In the genomic region with DNA sequence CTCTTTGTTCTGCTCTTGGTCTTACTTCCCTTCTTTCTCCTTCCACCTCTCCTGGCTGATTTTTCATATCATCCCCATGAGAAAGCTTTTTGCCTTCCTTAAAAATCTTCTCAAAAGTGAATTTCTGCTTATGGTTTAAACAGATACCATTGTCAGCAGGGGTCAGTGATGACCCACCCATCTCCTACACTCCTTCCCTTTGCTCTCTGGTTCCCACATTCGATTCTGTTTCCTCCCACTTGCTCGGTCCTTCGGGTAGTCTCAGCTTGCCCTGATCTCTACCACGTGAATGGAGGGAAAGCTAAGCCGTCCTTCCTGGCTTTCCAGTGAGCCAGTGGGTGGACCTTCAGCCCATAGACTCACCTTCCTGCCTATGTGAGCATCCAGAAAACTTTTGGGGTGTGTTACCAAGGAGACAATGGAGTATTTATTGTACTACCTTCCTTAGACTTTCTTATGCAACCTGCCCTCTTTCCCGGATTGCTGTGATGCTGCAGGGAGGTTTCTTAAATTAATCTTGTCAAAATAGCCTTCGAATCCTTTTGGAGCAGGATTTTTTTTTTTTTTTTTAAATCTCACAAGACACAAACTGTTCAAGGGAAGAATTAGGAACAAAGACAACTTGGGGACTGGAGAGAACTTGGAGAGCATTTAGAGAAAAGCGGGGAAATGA, we compare ENCODE assay signal across 11 cellular contexts.
DNase-seq lines count a peak whose midpoint lies in the region; ATAC-seq, FAIRE-seq and TF ChIP-seq lines count a peak whose summit lies in the region.
"Had no signal": no experiment of that assay in that cellular context is flagged by ENCODE, and none has a peak within 500 bp of the region (broad histone marks: within the 10 kb centered on the region; RNA-seq: fewer than 3 reads in every experiment).

No MANE protein-coding gene starts in this region.

- no peaks in the 10 kb centered on the region for H3K27me3 ChIP-seq in ACC112 (ENCODE audit: insufficient read depth, low read length)
- no peaks in the 10 kb centered on the region for H3K27me3 ChIP-seq in HL-60 (ENCODE audit: insufficient read depth, poor library complexity, severe bottlenecking)
- H3K27me3 ChIP-seq in GM12878 (replicated peaks in 1 of 2; ENCODE audit: control insufficient read depth in 2 of 2, insufficient read depth in 2 of 2, low read length in 1 of 2), result no peaks in the 10 kb centered on the region

- FAIRE-seq in GM12878 (lab: Jason Lieb, UNC) (no peak), GM19239 (lab: Jason Lieb, UNC) (no peak)

- H3K79me2 ChIP-seq in ACC112 (ENCODE audit: control insufficient read depth, insufficient read depth, low read length, unreplicated experiment) (no peaks in the 10 kb centered on the region), GM12878 (ENCODE audit: control insufficient read depth, insufficient read depth, low read length) (no peaks in the 10 kb centered on the region)

- no peaks in the 10 kb centered on the region for H3K9me3 ChIP-seq in GM12878 (replicated peaks; ENCODE audit: control insufficient read depth, insufficient read depth, low read length)
- H3K9me3 ChIP-seq: Caco-2 had no signal

- H3K27ac ChIP-seq in ACC112 (ENCODE audit: low read depth, low read length) (peak overlapping the region; percentile 64; the same call in 1 of the 2 replicates), HL-60 (replicated peaks) (peak overlapping the region; percentile 96), GM12878 (ENCODE audit: control insufficient read depth, insufficient read depth) (no peak overlapping the region)

- RAD21 ChIA-PET in GM12878 (lab: Charles Lee; ENCODE audit: unreplicated experiment), result no interaction called here

- H3K4me1 ChIP-seq in ACC112 (ENCODE audit: control insufficient read depth, insufficient read depth, low read length, unreplicated experiment) (peaks cover 17% of the 10 kb centered on the region), GM12878 (ENCODE audit: control insufficient read depth, insufficient read depth, low read length) (peaks cover 23% of the 10 kb centered on the region)
- H3K4me1 ChIP-seq: Caco-2 had no signal

- DNase-seq in HL-60 (ENCODE audit: low read depth in 1 of 2, low spot score in 1 of 2), result peak; percentile 50 to 67
- DNase-seq in GM12878 (ENCODE audit: low read depth, low spot score), result no peak
- peak; percentile 64 for DNase-seq in mesenteric fat pad (ENCODE audit: low spot score)
- DNase-seq in HEK293T (ENCODE audit: extremely low spot score), result no peak
- no peak for DNase-seq in GM19239 (ENCODE audit: insufficient read length, low spot score)
- DNase-seq: cortex of kidney, NCI-H774 had no signal

- H3K4me2 ChIP-seq in GM12878 (ENCODE audit: control insufficient read depth, insufficient read depth), result peak overlapping the region; percentile 69; the same call in 1 of the 2 replicates

- H3K36me3 ChIP-seq in ACC112 (ENCODE audit: insufficient read depth, low read length) (no peaks in the 10 kb centered on the region), GM12878 (ENCODE audit: control insufficient read depth in 2 of 2, insufficient read depth in 2 of 2, low read length in 1 of 2) (no peaks in the 10 kb centered on the region)

- no peak overlapping the region for H3K9ac ChIP-seq in GM12878 (ENCODE audit: control insufficient read depth, insufficient read depth, low read length)

- no peaks in the 10 kb centered on the region for H4K20me1 ChIP-seq in GM12878 (ENCODE audit: control insufficient read depth, insufficient read depth)

- H3K4me3 ChIP-seq in ACC112 (ENCODE audit: low read depth, low read length) (no peak overlapping the region), HL-60 (replicated peaks; ENCODE audit: insufficient read depth, low read length) (no peak overlapping the region), GM12878 (0 out of 2 replicates have a peak overlapping the region, but pooled peaks have one; percentile 23)

- H2AFZ ChIP-seq in ACC112 (ENCODE audit: low read length, unreplicated experiment) (peak overlapping the region; percentile 43), GM12878 (ENCODE audit: control insufficient read depth, low read depth, low read length) (no peak overlapping the region)

- ATAC-seq in GM12878 (peak; percentile 44), GM19328 (IDR thresholded peaks at IDR 0.05; ENCODE audit: unreplicated experiment) (no peak), HG03342 (IDR thresholded peaks at IDR 0.05; ENCODE audit: unreplicated experiment) (no peak)

- 23% methylated on average over 8 of the region's 8 CpGs for WGBS in GM12878 (ENCODE audit: insufficient coverage, insufficient replicate concordance, low lambda C conversion rate, missing lambda C conversion rate)

- TF ChIP-seq EP300 in GM12878 (IDR thresholded peaks at IDR 0.05; ENCODE audit: borderline replicate concordance in 1 of 2, control insufficient read depth in 1 of 2, low read depth in 2 of 2, low read length in 2 of 2), result no peak

- BruUV-seq in GM12878 (replicated peaks; lab: Mats Ljungman, UMichigan), result no TSS peak

- in situ Hi-C loops in GM12878 (cut with MboI), result no loop called here

- peak; percentile 19; the same call in 1 of the 2 replicates for TF ChIP-seq RAD21 in GM12878 (IDR thresholded peaks at IDR 0.05; ENCODE audit: insufficient read depth, low read depth, low read length)

- TF ChIP-seq CTCF in HL-60 (IDR thresholded peaks at IDR 0.05; ENCODE audit: insufficient read depth, low read length), result no peak
- peak in 2 of 3 experiments; percentile 18 to 30; a peak in 3 of 6 replicates for TF ChIP-seq CTCF in GM12878 (IDR thresholded peaks at IDR 0.05 in 2 of 3, conservative IDR thresholded peaks at IDR 0.05 in 1 of 3; ENCODE audit: control insufficient read depth in 2 of 3, extremely low read depth in 1 of 3, insufficient read depth in 1 of 3, low read depth in 3 of 3, low read length in 3 of 3)

- no peak for TF ChIP-seq POLR2A in GM12878 (IDR thresholded peaks at IDR 0.05; ENCODE audit: low read depth, low read length)

- intact Hi-C loops in GM12878 (cut with micrococcal nuclease; ENCODE audit: unreplicated experiment), result loop anchor here (1.0 kb wide), 1 partner anchor 223 kb away; no protein-coding TSS in a partner anchor

- CTCF ChIA-PET in GM12878 (lab: Yijun Ruan, JAX), result interaction anchor here (1.4 kb wide), 1 partner anchor 224 kb away, joined by 5 read pairs; no protein-coding TSS in a partner anchor
- CTCF ChIA-PET in HEK293T (lab: Yijun Ruan, JAX), result interaction anchor here (1.0 kb wide), 1 partner anchor 697 kb away, joined by 4 read pairs; no protein-coding TSS in a partner anchor

- SMC1A ChIA-PET in GM12878 (lab: Charles Lee; ENCODE audit: uncharacterized antibody, unreplicated experiment), result interaction anchor here (0.7 kb wide), 1 partner anchor 23 kb away, joined by 4 read pairs; no protein-coding TSS in a partner anchor

- POLR2A ChIA-PET in GM12878 (lab: Charles Lee), result no interaction called here
- POLR2A ChIA-PET in HEK293T (lab: Yijun Ruan, JAX), result no interaction called here

TF ChIP-seq in GM12878, 131 proteins besides CTCF, POLR2A, EP300 and RAD21:
- TF ChIP-seq NFYA (IDR thresholded peaks at IDR 0.05; ENCODE audit: borderline replicate concordance, low read depth, low read length) (no peak), SMC3 (IDR thresholded peaks at IDR 0.05; ENCODE audit: borderline replicate concordance, low read length) (peak; percentile 36; the same call in 1 of the 2 replicates)
TF ChIP-seq in GM12878: peak in this region for 1.

TF ChIP-seq in HEK293T, 16 proteins besides CTCF, POLR2A, EP300 and RAD21:
- TF ChIP-seq FOXM1 (IDR thresholded peaks at IDR 0.05; ENCODE audit: borderline replicate concordance) (no peak), SUZ12 (IDR thresholded peaks at IDR 0.05) (no peak), ZNF384 (IDR thresholded peaks at IDR 0.05) (no peak), NFRKB (IDR thresholded peaks at IDR 0.05) (no peak), L3MBTL2 (conservative IDR thresholded peaks at IDR 0.05) (no peak), SP1 (IDR thresholded peaks at IDR 0.05) (no peak), BHLHE40 (IDR thresholded peaks at IDR 0.05; ENCODE audit: borderline replicate concordance) (no peak), HDGF (IDR thresholded peaks at IDR 0.05; ENCODE audit: borderline replicate concordance) (no peak), LEF1 (IDR thresholded peaks at IDR 0.05; ENCODE audit: borderline replicate concordance) (no peak), ARNT (IDR thresholded peaks at IDR 0.05) (no peak), CTBP1 (IDR thresholded peaks at IDR 0.05; ENCODE audit: borderline replicate concordance) (no peak), FOXA1 (IDR thresholded peaks at IDR 0.05) (no peak), FOXK2 (IDR thresholded peaks at IDR 0.05) (no peak), TARDBP (IDR thresholded peaks at IDR 0.05) (no peak), ELF4 (IDR thresholded peaks at IDR 0.05) (no peak)
- TF ChIP-seq, protein P1, sequence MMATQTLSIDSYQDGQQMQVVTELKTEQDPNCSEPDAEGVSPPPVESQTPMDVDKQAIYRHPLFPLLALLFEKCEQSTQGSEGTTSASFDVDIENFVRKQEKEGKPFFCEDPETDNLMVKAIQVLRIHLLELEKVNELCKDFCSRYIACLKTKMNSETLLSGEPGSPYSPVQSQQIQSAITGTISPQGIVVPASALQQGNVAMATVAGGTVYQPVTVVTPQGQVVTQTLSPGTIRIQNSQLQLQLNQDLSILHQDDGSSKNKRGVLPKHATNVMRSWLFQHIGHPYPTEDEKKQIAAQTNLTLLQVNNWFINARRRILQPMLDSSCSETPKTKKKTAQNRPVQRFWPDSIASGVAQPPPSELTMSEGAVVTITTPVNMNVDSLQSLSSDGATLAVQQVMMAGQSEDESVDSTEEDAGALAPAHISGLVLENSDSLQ (IDR thresholded peaks at IDR 0.05), result no peak

Comparison
In these comparisons a context has a peak if more than half of its experiments do, and no peak if none do; other contexts are left out.
1. DNase-seq: peak in HL-60 (2 of 2) and mesenteric fat pad (single experiment); none in GM12878 (single experiment), HEK293T (single experiment) and GM19239 (single experiment).